In genomic region chr6:54722328-54722727, GRCh38 we compare ENCODE assay signal across 17 cellular contexts.
"Had no signal": no experiment of that assay in that cellular context is flagged by ENCODE, and none has a peak within 500 bp of the region (broad histone marks: within the 10 kb centered on the region; RNA-seq: fewer than 3 reads in every experiment).

No MANE protein-coding gene starts in this region.

- DNase-seq: activated CD4-positive, alpha-beta T cell treated with anti-CD3 and anti-CD28 coated beads, Interleukin-2, amount 50 U/mL, for 1 hour; activated CD4-positive, CD25-positive, alpha-beta regulatory T cell; activated CD8-positive, alpha-beta memory T cell treated with anti-CD3 and anti-CD28 coated beads for 24 hours; activated naive CD8-positive, alpha-beta T cell treated with anti-CD3 and anti-CD28 coated beads, Interleukin-2, amount 10 ng/mL, durations not matched to agents 7 days and 5 days; aorta; caudate nucleus; colonic mucosa; islet precursor cell; left lung; mucosa of descending colon; naive thymus-derived CD4-positive, alpha-beta T cell; pancreas; stimulated activated CD4-positive, alpha-beta T cell treated with anti-CD3 and anti-CD28 coated beads, Interleukin-2, amount 100 ng/mL, for 48 hours; stimulated activated naive B cell treated with anti-CD40 and anti-IgM and Interleukin-4, amounts not matched to agents 10 μg/mL and 1 μg/mL and 100 μg/mL, for 72 hours; transverse colon had no signal

- H3K4me3 ChIP-seq: colonic mucosa, gastroesophageal sphincter, left lung, mucosa of descending colon, pancreas, transverse colon, vagina had no signal

- ATAC-seq: gastroesophageal sphincter; left lung; mucosa of descending colon; naive thymus-derived CD4-positive, alpha-beta T cell; pancreas; stimulated activated naive B cell treated with anti-CD40 and anti-IgM and Interleukin-4, amounts not matched to agents 10 μg/mL and 1 μg/mL and 100 μg/mL, for 72 hours had no signal
